Comparison of ENCODE assay signal across 10 cellular contexts in genomic region chr14:36553650-36554260, GRCh38. TPM values are rescaled to one million over a fixed set of nuclear protein-coding genes. Genes with fewer than 3 reads are reported as not detected.
DNase-seq lines count a peak whose midpoint lies in the region; ATAC-seq and TF ChIP-seq lines count a peak whose summit lies in the region.
"Had no signal": no experiment of that assay in that cellular context is flagged by ENCODE, and none has a peak within 500 bp of the region (broad histone marks: within the 10 kb centered on the region; RNA-seq: fewer than 3 reads in every experiment).

No MANE protein-coding gene starts in this region.

- H3K56ac ChIP-seq in IMR-90 (ENCODE audit: extremely low read depth, insufficient read depth, low read length): no peak overlapping the region

- H2AK5ac ChIP-seq in IMR-90 (ENCODE audit: low read depth, low read length): no peak overlapping the region

- no peak overlapping the region for H2BK120ac ChIP-seq in IMR-90 (ENCODE audit: low read depth, low read length)

- no peak overlapping the region for H4K5ac ChIP-seq in IMR-90 (ENCODE audit: low read depth, low read length)

- WGBS in IMR-90 (ENCODE audit: extremely low coverage in 2 of 2, insufficient read length in 1 of 2), 2 experiments: no CpG with 5 or more reads among the region's 4 CpGs

- no peak overlapping the region for H2AFZ ChIP-seq in IMR-90 (replicated peaks; ENCODE audit: low read length, poor library complexity)

- DNase-seq in A172 (ENCODE audit: low spot score) (peak; percentile 25), GM12865 (ENCODE audit: low read depth) (peak; percentile 52), IMR-90 (peak; percentile 51), NOMO-1 treated with DMSO at 0.1 percent for 48 hours (lab: John Stamatoyannopoulos, UW; ENCODE audit: unreplicated experiment) (peak; percentile 47), dedifferentiated amniotic fluid mesenchymal stem cell (ENCODE audit: extremely low spot score) (peak; percentile 58), mucosa of descending colon (peak in 1 of 3 donors; percentile 49)
- no peak for DNase-seq in stimulated activated CD4-positive, alpha-beta T cell treated with anti-CD3 and anti-CD28 coated beads, Interleukin-4, amount 100 ng/mL, for 1 hour

- H3K4ac ChIP-seq in IMR-90 (ENCODE audit: low read depth, low read length): no peak overlapping the region

- H3K9ac ChIP-seq in IMR-90 (ENCODE audit: low read depth, low read length): no peak overlapping the region

- dilution Hi-C loops in IMR-90 (cut with HindIII; ENCODE audit: low sequenced_read_pairs, unreplicated experiment): no loop called here

- TF ChIP-seq POLR2A in IMR-90 (IDR thresholded peaks at IDR 0.05; ENCODE audit: low read depth, low read length): no peak

- H3K36me3 ChIP-seq in IMR-90 (ENCODE audit: control insufficient read depth, insufficient read depth, low read length) (no peaks in the 10 kb centered on the region), mucosa of descending colon (ENCODE audit: low read depth) (no peaks in the 10 kb centered on the region)

- no peak overlapping the region for H2BK15ac ChIP-seq in IMR-90 (ENCODE audit: low read depth, low read length)

- ATAC-seq in IMR-90 (ENCODE audit: low read depth) (peak; percentile 90), mucosa of descending colon (peak; percentile 49), HG03139 (IDR thresholded peaks at IDR 0.05; ENCODE audit: unreplicated experiment) (no peak)

- no peak overlapping the region for H3K4me2 ChIP-seq in IMR-90 (ENCODE audit: low read depth, low read length)

- no peaks in the 10 kb centered on the region for H3K4me1 ChIP-seq in IMR-90 (ENCODE audit: control insufficient read depth, insufficient read depth, low read length)
- H3K4me1 ChIP-seq in mucosa of descending colon (ENCODE audit: low read depth): no peaks in the 10 kb centered on the region

- H2BK20ac ChIP-seq in IMR-90 (ENCODE audit: low read depth, low read length): no peak overlapping the region

- no peaks in the 10 kb centered on the region for H3K79me1 ChIP-seq in IMR-90 (ENCODE audit: low read depth in 1 of 2, low read length in 2 of 2)

- no peaks in the 10 kb centered on the region for H4K20me1 ChIP-seq in IMR-90 (ENCODE audit: insufficient read depth, low read length)

- H3K9me1 ChIP-seq in IMR-90 (ENCODE audit: insufficient read depth, low read length): no peaks in the 10 kb centered on the region

- no peak overlapping the region for H3K27ac ChIP-seq in IMR-90 (ENCODE audit: insufficient read depth, low read length)
- H3K27ac ChIP-seq: epithelial cell of prostate had no signal

- H4K8ac ChIP-seq in IMR-90 (ENCODE audit: low read depth in 2 of 2, low read length in 2 of 2): no peak overlapping the region

- no peak overlapping the region for H2AK9ac ChIP-seq in IMR-90 (replicated peaks; ENCODE audit: low read depth, low read length, poor library complexity)

- CTCF ChIA-PET in IMR-90 (lab: Yijun Ruan, JAX): interaction anchor here (0.6 to 2.4 kb wide), 20 partner anchors 10 to 699 kb away, joined by 3 to 24 read pairs (median 3); no protein-coding TSS in a partner anchor

- no peaks in the 10 kb centered on the region; the same call in 1 of the 2 replicates for H3K27me3 ChIP-seq in IMR-90 (ENCODE audit: control insufficient read depth, insufficient read depth, low read length)

- H3K18ac ChIP-seq in IMR-90 (ENCODE audit: low read depth, low read length): no peak overlapping the region

- H4K91ac ChIP-seq in IMR-90 (ENCODE audit: insufficient read depth, low read depth, low read length): no peak overlapping the region

- no peak overlapping the region for H3K14ac ChIP-seq in IMR-90 (replicated peaks; ENCODE audit: low read depth, low read length)

- H3K23ac ChIP-seq in IMR-90 (ENCODE audit: low read depth, low read length): no peak overlapping the region

- H3K4me3 ChIP-seq in GM12865 (ENCODE audit: low read depth, low read length): no peak overlapping the region
- no peak overlapping the region for H3K4me3 ChIP-seq in IMR-90 (ENCODE audit: insufficient read depth, low read depth, low read length)
- no peak overlapping the region for H3K4me3 ChIP-seq in mucosa of descending colon

- BruUV-seq in IMR-90 (replicated peaks; lab: Mats Ljungman, UMichigan): no TSS peak

- TF ChIP-seq RAD21 in IMR-90 (IDR thresholded peaks at IDR 0.05; ENCODE audit: low read length): peak; percentile 62

- TF ChIP-seq CTCF in GM12865 (IDR thresholded peaks at IDR 0.05; ENCODE audit: insufficient read depth, low read depth, low read length, missing control alignments) (peak; percentile 65), IMR-90 (conservative IDR thresholded peaks at IDR 0.05; ENCODE audit: low read depth, low read length) (peak; percentile 81), mucosa of descending colon (IDR thresholded peaks at IDR 0.05) (peak; percentile 36)

- no peak overlapping the region for H2BK5ac ChIP-seq in IMR-90 (ENCODE audit: low read depth, low read length, poor library complexity, severe bottlenecking)

- in situ Hi-C loops in IMR-90 (cut with MboI; ENCODE audit: low sequenced_read_pairs): no loop called here

- POLR2A ChIA-PET in IMR-90 (lab: Charles Lee; ENCODE audit: unreplicated experiment): interaction anchor here (0.7 kb wide), 1 partner anchor 596 kb away, joined by 12 read pairs; no protein-coding TSS in a partner anchor

- intact Hi-C loops in IMR-90 (cut with micrococcal nuclease): loop anchor here (1.0 to 5.0 kb wide), 3 partner anchors 52 to 596 kb away; no protein-coding TSS in a partner anchor
- intact Hi-C loops in mucosa of descending colon (cut with DNase I, micrococcal nuclease): no loop called here

- H3K9me3 ChIP-seq in IMR-90 (ENCODE audit: control insufficient read depth, insufficient read depth, low read length) (no peaks in the 10 kb centered on the region), mucosa of descending colon (no peaks in the 10 kb centered on the region)

TF ChIP-seq in IMR-90, 13 proteins besides CTCF, POLR2A, EP300 and RAD21:
- TF ChIP-seq SMC3 (IDR thresholded peaks at IDR 0.05; ENCODE audit: low read depth, low read length): peak; percentile 76
- TF ChIP-seq MAFK (IDR thresholded peaks at IDR 0.05; ENCODE audit: low read depth, low read length): no peak

RNA-seq across cellular contexts. Expression of gene NKX2-8, which starts 28.7 kb away (rescaled TPM):
- not detected in 2 replicates for total RNA-seq in A172 (2014; rRNA removed; shearing (Covaris generic))
- not detected in 2 replicates for total RNA-seq in IMR-90 (2012; rRNA removed)
- not detected in 2 replicates for polyA plus RNA-seq in IMR-90 (2012; rRNA removed)
- not detected in 2 replicates for polyA plus RNA-seq in IMR-90 (2012; cell fraction: cytosol; rRNA removed)
- polyA plus RNA-seq in IMR-90 (2012; cell fraction: nucleus; rRNA removed; ENCODE audit: low replicate concordance): not detected in 2 replicates
- total RNA-seq in mucosa of descending colon: not detected
- total RNA-seq: temporal lobe had no signal

RNA-seq across cellular contexts. Expression of gene NKX2-1, which starts 33.7 kb away (rescaled TPM):
- not detected in 2 replicates for total RNA-seq in A172 (2014; rRNA removed; shearing (Covaris generic))
- total RNA-seq in IMR-90 (2012; rRNA removed) (not detected in 2 replicates), mucosa of descending colon (not detected)
- polyA plus RNA-seq in IMR-90 (2012; rRNA removed): not detected in 2 replicates
- polyA plus RNA-seq in IMR-90 (2012; cell fraction: cytosol; rRNA removed): not detected in 2 replicates
- polyA plus RNA-seq in IMR-90 (2012; cell fraction: nucleus; rRNA removed; ENCODE audit: low replicate concordance): not detected in 2 replicates
